ENCODE assay signal across 18 cellular contexts in the genomic region with DNA sequence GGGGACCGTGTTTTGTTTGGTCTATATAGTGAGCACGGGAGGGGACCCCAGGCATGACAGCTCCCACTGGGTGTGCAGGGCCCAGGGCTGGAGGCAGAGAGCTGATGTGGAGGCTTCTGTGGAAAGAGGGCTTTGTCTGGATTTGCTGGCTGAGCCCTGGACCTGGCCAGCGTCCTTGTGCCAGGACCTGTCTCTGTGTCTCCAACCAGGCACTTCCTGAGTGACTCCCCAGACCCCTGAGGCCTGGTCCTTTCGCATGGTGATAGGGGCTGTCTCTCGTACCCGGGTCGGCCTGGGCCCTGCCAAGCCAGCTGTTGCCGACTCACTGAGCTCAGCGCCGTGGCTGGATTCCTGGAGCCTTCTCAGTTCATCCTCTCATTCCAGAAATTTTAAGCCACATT.
A peak's percentile ranks its signal among the peaks of the same experiment; 100 is the strongest.
DNase-seq lines count a peak whose midpoint lies in the region; ATAC-seq and TF ChIP-seq lines count a peak whose summit lies in the region.
"Had no signal": no experiment of that assay in that cellular context is flagged by ENCODE, and none has a peak within 500 bp of the region (broad histone marks: within the 10 kb centered on the region; RNA-seq: fewer than 3 reads in every experiment).

No MANE protein-coding gene starts in this region.

- peaks cover 15% of the 10 kb centered on the region for H3K27me3 Mint-ChIP-seq in stimulated activated memory B cell treated with anti-CD40 and anti-IgM and Interleukin-4, amounts not matched to agents 10 μg/mL and 1 μg/mL and 100 μg/mL, for 72 hours

- no peak for TF ChIP-seq POLR2A in spleen (IDR thresholded peaks at IDR 0.05)

- peaks cover 72% of the 10 kb centered on the region for H3K4me1 ChIP-seq in GM23248 (ENCODE audit: insufficient read depth)
- H3K4me1 ChIP-seq in lower lobe of right lung: peaks cover 67% of the 10 kb centered on the region
- peaks cover 5 to 77% (median 35%) of the 10 kb centered on the region in 6 donors for H3K4me1 ChIP-seq in spleen

- H3K36me3 Mint-ChIP-seq in stimulated activated memory B cell treated with anti-CD40 and anti-IgM and Interleukin-4, amounts not matched to agents 10 μg/mL and 1 μg/mL and 100 μg/mL, for 72 hours: no peaks in the 10 kb centered on the region
- H3K36me3 Mint-ChIP-seq: mesothelial cell of epicardium had no signal

- no peaks in the 10 kb centered on the region for H3K9me2 ChIP-seq in GM23248 (ENCODE audit: insufficient read depth)

- no peaks in the 10 kb centered on the region for H3K4me1 Mint-ChIP-seq in stimulated activated memory B cell treated with anti-CD40 and anti-IgM and Interleukin-4, amounts not matched to agents 10 μg/mL and 1 μg/mL and 100 μg/mL, for 72 hours

- no peak overlapping the region for H3K4me3 Mint-ChIP-seq in stimulated activated memory B cell treated with anti-CD40 and anti-IgM and Interleukin-4, amounts not matched to agents 10 μg/mL and 1 μg/mL and 100 μg/mL, for 72 hours
- H3K4me3 Mint-ChIP-seq: activated T-helper 1 cell treated with anti-CD3 and anti-CD28 coated beads, Interleukin-12 subunit alpha, Interleukin-12 subunit beta, Interleukin-2, Interleukin-4 antibody, amounts not matched to agents 30 ng/mL and 10 ng/mL and 1 ng/mL, durations not matched to agents 14 hours and 24 hours and 36 hours; mesothelial cell of epicardium had no signal

- H3K4me3 ChIP-seq in GM23248 (peak overlapping the region; percentile 25), brain microvascular endothelial cell (ENCODE audit: low read depth, low read length) (no peak overlapping the region), lower lobe of right lung (no peak overlapping the region), spleen (no peak overlapping the region)
- H3K4me3 ChIP-seq: gastroesophageal sphincter, SK-N-MC had no signal

- peaks cover under 1% of the 10 kb centered on the region for H3K9me3 Mint-ChIP-seq in stimulated activated memory B cell treated with anti-CD40 and anti-IgM and Interleukin-4, amounts not matched to agents 10 μg/mL and 1 μg/mL and 100 μg/mL, for 72 hours
- H3K9me3 Mint-ChIP-seq: activated T-helper 1 cell treated with anti-CD3 and anti-CD28 coated beads, Interleukin-12 subunit alpha, Interleukin-12 subunit beta, Interleukin-2, Interleukin-4 antibody, amounts not matched to agents 30 ng/mL and 10 ng/mL and 1 ng/mL, durations not matched to agents 14 hours and 24 hours and 36 hours; mesothelial cell of epicardium had no signal

- intact Hi-C loops in lower lobe of right lung (cut with DNase I): no loop called here
- intact Hi-C loops in spleen (cut with DNase I; ENCODE audit: low total_unique reads): no loop called here

- no peak for TF ChIP-seq CTCF in brain microvascular endothelial cell (IDR thresholded peaks at IDR 0.05; ENCODE audit: low read depth, low read length, missing control alignments)
- no peak for TF ChIP-seq CTCF in lower lobe of right lung (IDR thresholded peaks at IDR 0.05)
- TF ChIP-seq CTCF in spleen (IDR thresholded peaks at IDR 0.05 in 8 of 11, conservative IDR thresholded peaks at IDR 0.05 in 3 of 11): no peak

- peak overlapping the region; percentile 68 for H3K4me2 ChIP-seq in GM23248 (ENCODE audit: unreplicated experiment)

- peak overlapping the region; percentile 95 for H3K9ac ChIP-seq in GM23248

- 19 to 23% methylated on average over 10 of the region's 10 CpGs for WGBS in GM23248 (ENCODE audit: low coverage in 1 of 2, low lambda C conversion rate in 2 of 2, missing lambda C conversion rate in 2 of 2), 2 experiments
- 54 to 85% (median 78%) methylated on average over 6 to 10 of the region's 10 CpGs for WGBS in spleen, 5 donors

- H3K9me3 ChIP-seq in GM23248 (ENCODE audit: low read depth) (no peaks in the 10 kb centered on the region), lower lobe of right lung (no peaks in the 10 kb centered on the region), spleen (no peaks in the 10 kb centered on the region)
- H3K9me3 ChIP-seq: gastroesophageal sphincter had no signal

- H3K36me3 ChIP-seq in GM23248 (ENCODE audit: low read depth): no peaks in the 10 kb centered on the region
- H3K36me3 ChIP-seq in brain microvascular endothelial cell (replicated peaks): peaks cover 7% of the 10 kb centered on the region
- H3K36me3 ChIP-seq in lower lobe of right lung: peaks cover 3% of the 10 kb centered on the region
- H3K36me3 ChIP-seq in spleen: peaks cover 0 to 16% (median 0%) of the 10 kb centered on the region in 6 donors

- peak overlapping the region; percentile 100 for H3K27ac ChIP-seq in GM23248
- peak overlapping the region; percentile 19 for H3K27ac ChIP-seq in brain microvascular endothelial cell
- H3K27ac ChIP-seq in lower lobe of right lung: peak overlapping the region; percentile 31
- no peak overlapping the region for H3K27ac ChIP-seq in spleen
- H3K27ac ChIP-seq: SK-N-MC had no signal

- ATAC-seq in lower lobe of right lung: no peak
- ATAC-seq in HG03469 (IDR thresholded peaks at IDR 0.05; ENCODE audit: unreplicated experiment): no peak
- ATAC-seq in stimulated activated memory B cell treated with anti-CD40 and anti-IgM and Interleukin-4, amounts not matched to agents 10 μg/mL and 1 μg/mL and 100 μg/mL, for 72 hours: no peak
- ATAC-seq: gastroesophageal sphincter had no signal

- H3K27ac Mint-ChIP-seq in stimulated activated memory B cell treated with anti-CD40 and anti-IgM and Interleukin-4, amounts not matched to agents 10 μg/mL and 1 μg/mL and 100 μg/mL, for 72 hours: no peak overlapping the region
- H3K27ac Mint-ChIP-seq: activated T-helper 1 cell treated with anti-CD3 and anti-CD28 coated beads, Interleukin-12 subunit alpha, Interleukin-12 subunit beta, Interleukin-2, Interleukin-4 antibody, amounts not matched to agents 30 ng/mL and 10 ng/mL and 1 ng/mL, durations not matched to agents 14 hours and 24 hours and 36 hours; mesothelial cell of epicardium had no signal

- H2AFZ ChIP-seq in GM23248: no peak overlapping the region

- H4K20me1 ChIP-seq in GM23248 (ENCODE audit: insufficient read depth): no peaks in the 10 kb centered on the region

- in situ Hi-C loops in GM23248 (cut with MboI) (no loop called here), brain microvascular endothelial cell (cut with HindIII; ENCODE audit: low pct_ligation_motif_present, low sequenced_read_pairs) (no loop called here)

- H3F3A ChIP-seq in GM23248 (ENCODE audit: insufficient read depth): peaks cover 39% of the 10 kb centered on the region

- no peaks in the 10 kb centered on the region for H3K27me3 ChIP-seq in GM23248 (replicated peaks; ENCODE audit: insufficient read depth)
- no peaks in the 10 kb centered on the region for H3K27me3 ChIP-seq in brain microvascular endothelial cell (replicated peaks)
- H3K27me3 ChIP-seq in lower lobe of right lung (ENCODE audit: low read depth): peaks cover 7% of the 10 kb centered on the region
- peaks cover 0 to 24% (median 0%) of the 10 kb centered on the region in 7 donors for H3K27me3 ChIP-seq in spleen (replicated peaks in 1 of 7)

- H3K79me2 ChIP-seq in GM23248 (ENCODE audit: insufficient read depth): peaks cover 68% of the 10 kb centered on the region

- DNase-seq in GM23248 (peak; percentile 71), brain microvascular endothelial cell (no peak), lower lobe of right lung (peak; percentile 38), spleen (peak; percentile 70), NCI-H128 (lab: John Stamatoyannopoulos, UW; ENCODE audit: unreplicated experiment) (no peak), pons (ENCODE audit: low spot score) (no peak)
- DNase-seq: activated CD4-positive, alpha-beta T cell treated with anti-CD3 and anti-CD28 coated beads, Interleukin-2, amount 50 U/mL, for 4 hours; amniotic stem cell; C1 segment of cervical spinal cord; NCI-H1694; OCI-M1; stimulated activated CD4-positive, alpha-beta T cell treated with anti-CD3 and anti-CD28 coated beads, Interleukin-15, amount 100 ng/mL, for 24 hours had no signal

Comparison
In these comparisons a context has a peak if more than half of its experiments do, and no peak if none do; other contexts are left out.
1. DNase-seq: peak in GM23248 (single experiment), lower lobe of right lung (single experiment) and spleen (single experiment); none in brain microvascular endothelial cell (single experiment), NCI-H128 (single experiment) and pons (single experiment).
2. H3K27ac ChIP-seq: peak in GM23248 (single experiment), brain microvascular endothelial cell (single experiment) and lower lobe of right lung (single experiment); none in spleen (0 of 8).